ENCODE assay signal across 26 cellular contexts in the genomic region with DNA sequence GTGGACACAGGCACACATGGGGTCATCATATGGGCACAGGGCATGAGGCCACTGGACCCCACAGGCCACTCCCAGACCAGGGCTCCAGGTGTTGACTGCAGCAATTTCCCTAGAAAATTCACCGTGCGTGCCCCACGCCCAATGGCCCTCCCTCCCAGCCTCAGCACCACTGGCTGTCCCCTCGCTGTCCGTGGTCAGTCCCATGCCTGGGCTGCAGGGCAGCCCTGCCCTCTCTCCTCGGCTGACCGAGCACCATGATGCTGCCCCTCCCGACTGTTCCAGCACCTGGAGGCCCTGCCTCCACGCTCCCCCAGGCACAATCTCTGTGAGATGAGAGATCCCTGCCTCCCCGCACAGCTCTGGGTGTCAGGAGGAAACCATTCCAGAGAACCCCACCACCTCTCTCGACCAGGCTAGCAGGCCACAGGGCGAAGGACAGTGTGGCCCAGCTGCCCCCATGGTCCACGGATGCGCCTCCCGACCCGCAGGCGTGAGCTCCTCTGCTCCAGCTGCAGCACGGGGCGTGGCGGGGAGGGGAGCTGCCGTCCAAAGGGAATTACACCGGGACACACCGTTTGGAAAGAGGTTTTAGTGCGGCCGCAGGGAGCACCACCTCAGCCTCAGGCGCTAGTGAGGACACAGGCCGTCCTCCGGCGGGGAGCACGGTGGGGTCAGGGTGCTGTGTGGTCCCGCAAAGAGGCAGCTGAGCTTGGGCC. TPM values are rescaled to one million over a fixed set of nuclear protein-coding genes. Genes with fewer than 3 reads are reported as not detected.
DNase-seq lines count a peak whose midpoint lies in the region; ATAC-seq, FAIRE-seq and TF ChIP-seq lines count a peak whose summit lies in the region.
"Had no signal": no experiment of that assay in that cellular context is flagged by ENCODE, and none has a peak within 500 bp of the region (broad histone marks: within the 10 kb centered on the region; RNA-seq: fewer than 3 reads in every experiment).

No MANE protein-coding gene starts in this region.

- H3K9ac ChIP-seq in SK-N-SH, result no peak overlapping the region
- H3K9ac ChIP-seq: KMS-11 had no signal

- peaks cover 0 to 20% of the 10 kb centered on the region in 2 experiments for H3K36me3 ChIP-seq in SK-N-SH (replicated peaks in 1 of 2; ENCODE audit: control insufficient read depth in 1 of 2, insufficient read depth in 2 of 2, low read length in 1 of 2)

- no peaks in the 10 kb centered on the region for H4K20me1 ChIP-seq in SK-N-SH (ENCODE audit: insufficient read depth)

- H3K79me2 ChIP-seq in SK-N-SH (ENCODE audit: insufficient read depth), result no peaks in the 10 kb centered on the region; the same call in 1 of the 2 replicates

- H3K4me3 ChIP-seq in SK-N-SH (ENCODE audit: low read depth in 2 of 2, low read length in 1 of 2), result no peak overlapping the region
- H3K4me3 ChIP-seq: Peyer's patch, SJSA1 had no signal

- DNase-seq in SK-N-SH, result peak; percentile 41
- no peak for DNase-seq in RWPE1 (ENCODE audit: low spot score)
- DNase-seq in naive B cell, result no peak
- DNase-seq in urothelium cell line (ENCODE audit: low spot score), result no peak
- no peak for DNase-seq in DMS114 treated with DMSO at 0.1 percent for 48 hours (lab: John Stamatoyannopoulos, UW; ENCODE audit: unreplicated experiment)
- no peak for DNase-seq in activated CD4-positive, alpha-beta memory T cell treated with anti-CD3 and anti-CD28 coated beads for 36 hours
- no peak for DNase-seq in NCI-H2171 treated with DMSO at 0.1 percent for 48 hours (lab: John Stamatoyannopoulos, UW)
- DNase-seq: ACHN; C1 segment of cervical spinal cord; Calu3; CD8-positive, alpha-beta T cell; DMS53; GDM1; NCI-H1105; NCI-H146; NCI-H2029; NCI-H226; NCI-H510A treated with DMSO at 0.1 percent for 48 hours; NCI-H748 treated with DMSO at 0.1 percent for 48 hours; Peyer's patch had no signal

- H3K9me3 Mint-ChIP-seq in naive B cell, result no peaks in the 10 kb centered on the region
- H3K9me3 Mint-ChIP-seq in activated CD4-positive, alpha-beta memory T cell treated with anti-CD3 and anti-CD28 coated beads for 36 hours, result no peaks in the 10 kb centered on the region
- H3K9me3 Mint-ChIP-seq: CD8-positive, alpha-beta T cell had no signal

- H3K27ac Mint-ChIP-seq in naive B cell, result peak overlapping the region in 4 of 6 donors; percentile 38 to 83 (median 58)
- H3K27ac Mint-ChIP-seq in activated CD4-positive, alpha-beta memory T cell treated with anti-CD3 and anti-CD28 coated beads for 36 hours, result no peak overlapping the region
- H3K27ac Mint-ChIP-seq: CD8-positive, alpha-beta T cell had no signal

- peaks cover 2 to 4% of the 10 kb centered on the region in 2 experiments; a peak in 3 of 4 replicates for H3K4me1 ChIP-seq in SK-N-SH (ENCODE audit: control insufficient read depth in 1 of 2, insufficient read depth in 2 of 2, low read depth in 1 of 2, low read length in 1 of 2)

- no peaks in the 10 kb centered on the region for H3K27me3 Mint-ChIP-seq in naive B cell
- H3K27me3 Mint-ChIP-seq in activated CD4-positive, alpha-beta memory T cell treated with anti-CD3 and anti-CD28 coated beads for 36 hours, result no peaks in the 10 kb centered on the region

- peaks cover 25 to 30% (median 25%) of the 10 kb centered on the region in 3 donors for H3K4me1 Mint-ChIP-seq in naive B cell
- peaks cover 3% of the 10 kb centered on the region for H3K4me1 Mint-ChIP-seq in activated CD4-positive, alpha-beta memory T cell treated with anti-CD3 and anti-CD28 coated beads for 36 hours (ENCODE audit: low read depth)

- no peaks in the 10 kb centered on the region for H3K9me3 ChIP-seq in SK-N-SH
- H3K9me3 ChIP-seq: Peyer's patch had no signal

- no peak overlapping the region for H2AFZ ChIP-seq in SK-N-SH (ENCODE audit: low read depth)

- no peaks in the 10 kb centered on the region for H3K27me3 ChIP-seq in SK-N-SH (ENCODE audit: insufficient read depth)
- H3K27me3 ChIP-seq: Peyer's patch, SJSA1 had no signal

- no peak overlapping the region for H3K4me2 ChIP-seq in SK-N-SH
- H3K4me2 ChIP-seq: KMS-11 had no signal

- POLR2A ChIA-PET in SK-N-SH (lab: Yijun Ruan, JAX) (interaction anchor here (0.6 kb wide), 2 partner anchors 11 to 83 kb away, joined by 3 to 4 read pairs; no protein-coding TSS in a partner anchor), RWPE1 (lab: Yijun Ruan, JAX; ENCODE audit: low non-redundant PET) (no interaction called here)
- POLR2A ChIA-PET in activated CD4-positive, alpha-beta memory T cell treated with anti-CD3 and anti-CD28 coated beads for 36 hours (lab: Charles Lee), result no interaction called here

- no peak for TF ChIP-seq CTCF in SK-N-SH (IDR thresholded peaks at IDR 0.05)
- no peak for TF ChIP-seq CTCF in RWPE1 (conservative IDR thresholded peaks at IDR 0.05; ENCODE audit: low read depth)

- H3K36me3 Mint-ChIP-seq in naive B cell, result peaks cover 0 to 7% of the 10 kb centered on the region in 2 donors
- H3K36me3 Mint-ChIP-seq in activated CD4-positive, alpha-beta memory T cell treated with anti-CD3 and anti-CD28 coated beads for 36 hours, result peaks cover 5% of the 10 kb centered on the region

- no peaks in the 10 kb centered on the region for H3K9me2 ChIP-seq in SK-N-SH

- H3K27ac ChIP-seq in SK-N-SH (ENCODE audit: low read depth in 2 of 2, low read length in 1 of 2), result no peak overlapping the region
- peak overlapping the region; percentile 6; the same call in 1 of the 2 replicates for H3K27ac ChIP-seq in RWPE1
- H3K27ac ChIP-seq: 22Rv1, KMS-11, Peyer's patch, SJSA1 had no signal

- peak; percentile 70 for FAIRE-seq in urothelium cell line (lab: Jason Lieb, UNC)
- FAIRE-seq: GM19239, H1 had no signal

- H3K4me3 Mint-ChIP-seq in naive B cell, result no peak overlapping the region
- H3K4me3 Mint-ChIP-seq in activated CD4-positive, alpha-beta memory T cell treated with anti-CD3 and anti-CD28 coated beads for 36 hours, result no peak overlapping the region
- H3K4me3 Mint-ChIP-seq: CD8-positive, alpha-beta T cell had no signal

- TF ChIP-seq RAD21 in SK-N-SH (IDR thresholded peaks at IDR 0.05; ENCODE audit: low read length), result no peak

- H3F3A ChIP-seq in SK-N-SH (replicated peaks; ENCODE audit: insufficient read depth), result peaks cover 10% of the 10 kb centered on the region

- intact Hi-C loops in activated CD4-positive, alpha-beta memory T cell treated with anti-CD3 and anti-CD28 coated beads for 36 hours (cut with micrococcal nuclease), result no loop called here

- CTCF ChIA-PET in SK-N-SH (lab: Yijun Ruan, JAX), result interaction anchor here (1.1 to 2.9 kb wide), 2 partner anchors 9 to 93 kb away, joined by 3 to 16 read pairs; no protein-coding TSS in a partner anchor
- CTCF ChIA-PET in RWPE1 (lab: Yijun Ruan, JAX), result interaction anchor here (0.6 kb wide), 1 partner anchor 67 kb away, joined by 3 read pairs; no protein-coding TSS in a partner anchor
- CTCF ChIA-PET in activated CD4-positive, alpha-beta memory T cell treated with anti-CD3 and anti-CD28 coated beads for 36 hours (lab: Charles Lee), result no interaction called here

- ATAC-seq in SK-N-SH treated with all-trans-retinoic acid at 6 μM for 48 hours (no peak), naive B cell (ENCODE audit: low read depth in 2 of 2) (no peak)
- ATAC-seq: CD8-positive, alpha-beta T cell had no signal

- WGBS in SK-N-SH (ENCODE audit: low lambda C conversion rate), result 97% methylated on average over 29 of the region's 31 CpGs

- no peak for TF ChIP-seq EP300 in SK-N-SH (IDR thresholded peaks at IDR 0.05; ENCODE audit: borderline replicate concordance in 1 of 2, low read depth in 1 of 2, low read length in 1 of 2)

TF ChIP-seq in SK-N-SH, 30 proteins besides CTCF, POLR2A, EP300 and RAD21 (continues in another document):
- TF ChIP-seq CHD2 (IDR thresholded peaks at IDR 0.05; ENCODE audit: low read length, partially characterized antibody) (no peak), YY1 (IDR thresholded peaks at IDR 0.05; ENCODE audit: low read depth) (no peak), MXI1 (IDR thresholded peaks at IDR 0.05; ENCODE audit: low read depth, low read length) (no peak), ELF1 (IDR thresholded peaks at IDR 0.05) (no peak)

TF ChIP-seq in SK-N-SH treated with all-trans-retinoic acid at 6 μM for 48 hours, 23 proteins besides CTCF, POLR2A, EP300 and RAD21 (continues in another document):
- TF ChIP-seq PPARA (CRISPR knock-in tag; IDR thresholded peaks at IDR 0.05; ENCODE audit: borderline replicate concordance), result no peak
- TF ChIP-seq RARB (CRISPR knock-in tag; IDR thresholded peaks at IDR 0.05), result no peak
- TF ChIP-seq ZNF8 (CRISPR knock-in tag; IDR thresholded peaks at IDR 0.05), result no peak

RNA-seq across cellular contexts. Expression of a gene that starts 12.6 kb away (rescaled TPM):
- 79.5 and 98.1 TPM in 2 replicates for polyA plus RNA-seq in SK-N-SH (2012; rRNA removed)
- polyA plus RNA-seq in SK-N-SH (2012; cell fraction: cytosol; rRNA removed), result 69.1 and 83.0 TPM in 2 replicates
- polyA plus RNA-seq in SK-N-SH (2012; cell fraction: nucleus; rRNA removed), result 53.9 and 64.3 TPM in 2 replicates
- polyA plus RNA-seq in naive B cell (ENCODE audit: low read depth in 6 of 6), result 10 to 100 TPM; 50.8 to 78.8 (median 59.4) TPM
- 100 to 1,000 TPM; 112 to 114 TPM for total RNA-seq in activated CD4-positive, alpha-beta memory T cell treated with anti-CD3 and anti-CD28 coated beads for 36 hours

RNA-seq across cellular contexts. Expression of a gene that starts 12.6 kb away (rescaled TPM):
- polyA plus RNA-seq in SK-N-SH (2012; rRNA removed) (30.7 and 34.8 TPM in 2 replicates), naive B cell (ENCODE audit: low read depth in 6 of 6) (10 to 100 TPM; 29.2 to 64.2 (median 46.1) TPM)
- 36.0 and 37.6 TPM in 2 replicates for polyA plus RNA-seq in SK-N-SH (2012; cell fraction: cytosol; rRNA removed)
- 13.9 and 18.7 TPM in 2 replicates for polyA plus RNA-seq in SK-N-SH (2012; cell fraction: nucleus; rRNA removed)
- total RNA-seq in activated CD4-positive, alpha-beta memory T cell treated with anti-CD3 and anti-CD28 coated beads for 36 hours, result 10 to 100 TPM; 25.5 to 26.9 TPM

RNA-seq across cellular contexts. Expression of a gene that starts 21.8 kb away (rescaled TPM):
- 28.7 and 46.2 TPM in 2 replicates for polyA plus RNA-seq in SK-N-SH (2012; rRNA removed)
- 20.4 and 23.6 TPM in 2 replicates for polyA plus RNA-seq in SK-N-SH (2012; cell fraction: cytosol; rRNA removed)
- polyA plus RNA-seq in SK-N-SH (2012; cell fraction: nucleus; rRNA removed), result 29.9 and 64.7 TPM in 2 replicates
- polyA plus RNA-seq in naive B cell (ENCODE audit: low read depth in 6 of 6), result 100 to 1,000 TPM; 109 to 209 (median 158) TPM
- total RNA-seq in activated CD4-positive, alpha-beta memory T cell treated with anti-CD3 and anti-CD28 coated beads for 36 hours, result 10 to 100 TPM; 44.4 to 47.8 TPM

RNA-seq across cellular contexts. Expression of a gene that starts 59.7 kb away (rescaled TPM):
- polyA plus RNA-seq in SK-N-SH (2012; rRNA removed) (20.6 and 21.1 TPM in 2 replicates), naive B cell (ENCODE audit: low read depth in 6 of 6) (100 to 1,000 TPM in 3 of 6 donors, 10 to 100 TPM in 3; 74.2 to 107 (median 96.2) TPM)
- polyA plus RNA-seq in SK-N-SH (2012; cell fraction: cytosol; rRNA removed), result 13.3 and 15.9 TPM in 2 replicates
- 25.3 and 31.1 TPM in 2 replicates for polyA plus RNA-seq in SK-N-SH (2012; cell fraction: nucleus; rRNA removed)
- total RNA-seq in activated CD4-positive, alpha-beta memory T cell treated with anti-CD3 and anti-CD28 coated beads for 36 hours, result 10 to 100 TPM; 35.4 to 40.2 TPM
